8 cellular contexts compared by ENCODE assay signal in the genomic region with DNA sequence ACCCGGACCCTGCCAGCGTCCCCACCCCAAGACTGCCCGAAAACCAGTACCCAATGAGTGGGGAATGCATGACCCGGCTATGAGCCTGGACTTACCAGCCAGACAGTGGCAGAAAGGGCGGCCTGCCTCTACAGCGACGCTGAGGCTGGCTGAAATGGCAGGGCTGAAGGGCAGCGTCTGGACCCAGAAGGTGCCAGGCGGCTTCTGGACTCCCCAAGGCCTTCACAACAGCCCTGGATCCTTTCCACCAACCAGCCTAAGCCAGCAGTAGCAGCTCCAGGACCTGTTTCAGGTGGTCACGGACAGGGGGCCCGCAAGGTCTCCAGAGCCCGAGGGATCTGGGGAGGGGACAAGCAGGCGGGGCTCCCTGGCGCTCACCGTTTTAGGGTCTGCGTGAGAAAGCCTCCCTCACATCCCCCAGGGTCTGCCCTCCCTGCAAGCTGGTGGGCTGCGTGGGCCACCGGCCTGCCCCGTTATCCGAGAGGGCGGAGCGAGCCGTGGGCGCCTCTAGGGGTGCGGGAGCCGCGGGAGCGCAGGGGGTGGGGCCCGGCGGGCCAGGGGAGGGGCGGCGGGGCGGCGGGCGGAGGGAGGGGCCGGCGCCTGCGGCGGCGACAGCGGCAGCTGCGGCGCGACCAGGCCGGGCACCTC. TPM values are rescaled to one million over a fixed set of nuclear protein-coding genes. Genes with fewer than 3 reads are reported as not detected.
DNase-seq lines count a peak whose midpoint lies in the region; ATAC-seq and TF ChIP-seq lines count a peak whose summit lies in the region.

A gene with protein sequence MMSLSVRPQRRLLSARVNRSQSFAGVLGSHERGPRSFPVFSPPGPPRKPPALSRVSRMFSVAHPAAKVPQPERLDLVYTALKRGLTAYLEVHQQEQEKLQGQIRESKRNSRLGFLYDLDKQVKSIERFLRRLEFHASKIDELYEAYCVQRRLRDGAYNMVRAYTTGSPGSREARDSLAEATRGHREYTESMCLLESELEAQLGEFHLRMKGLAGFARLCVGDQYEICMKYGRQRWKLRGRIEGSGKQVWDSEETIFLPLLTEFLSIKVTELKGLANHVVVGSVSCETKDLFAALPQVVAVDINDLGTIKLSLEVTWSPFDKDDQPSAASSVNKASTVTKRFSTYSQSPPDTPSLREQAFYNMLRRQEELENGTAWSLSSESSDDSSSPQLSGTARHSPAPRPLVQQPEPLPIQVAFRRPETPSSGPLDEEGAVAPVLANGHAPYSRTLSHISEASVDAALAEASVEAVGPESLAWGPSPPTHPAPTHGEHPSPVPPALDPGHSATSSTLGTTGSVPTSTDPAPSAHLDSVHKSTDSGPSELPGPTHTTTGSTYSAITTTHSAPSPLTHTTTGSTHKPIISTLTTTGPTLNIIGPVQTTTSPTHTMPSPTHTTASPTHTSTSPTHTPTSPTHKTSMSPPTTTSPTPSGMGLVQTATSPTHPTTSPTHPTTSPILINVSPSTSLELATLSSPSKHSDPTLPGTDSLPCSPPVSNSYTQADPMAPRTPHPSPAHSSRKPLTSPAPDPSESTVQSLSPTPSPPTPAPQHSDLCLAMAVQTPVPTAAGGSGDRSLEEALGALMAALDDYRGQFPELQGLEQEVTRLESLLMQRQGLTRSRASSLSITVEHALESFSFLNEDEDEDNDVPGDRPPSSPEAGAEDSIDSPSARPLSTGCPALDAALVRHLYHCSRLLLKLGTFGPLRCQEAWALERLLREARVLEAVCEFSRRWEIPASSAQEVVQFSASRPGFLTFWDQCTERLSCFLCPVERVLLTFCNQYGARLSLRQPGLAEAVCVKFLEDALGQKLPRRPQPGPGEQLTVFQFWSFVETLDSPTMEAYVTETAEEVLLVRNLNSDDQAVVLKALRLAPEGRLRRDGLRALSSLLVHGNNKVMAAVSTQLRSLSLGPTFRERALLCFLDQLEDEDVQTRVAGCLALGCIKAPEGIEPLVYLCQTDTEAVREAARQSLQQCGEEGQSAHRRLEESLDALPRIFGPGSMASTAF (plus strand): TSS at position 608 of the 648 bp plus-strand sequence. CDS start 9,618 bp downstream, outside the sequence.

- peak within 1 kb of the TSS; percentile 92 for H2AFZ ChIP-seq in mesenchymal stem cell (ENCODE audit: low read depth, low read length)

- whole genome bisulfite sequencing in HUES64: 14% methylated on average over 45 of the region's 45 CpGs
- 21 to 90% methylated on average over 7 to 45 of the region's 45 CpGs for WGBS in endodermal cell (ENCODE audit: insufficient coverage in 1 of 2, insufficient read length in 1 of 2), 2 experiments
- 48% methylated on average over 15 of the region's 45 CpGs for WGBS in mesenchymal stem cell

- H3K36me3 ChIP-seq in HUES64 (ENCODE audit: insufficient read depth, low read length) (no peaks in the 10 kb centered on the region), endodermal cell (ENCODE audit: control insufficient read depth, insufficient read depth, low read length) (no peaks in the 10 kb centered on the region), mesenchymal stem cell (ENCODE audit: control insufficient read depth in 1 of 2, insufficient read depth in 2 of 2, low read depth in 1 of 2, low read length in 2 of 2) (peaks cover 0 to 9% of the 10 kb centered on the region in 2 experiments)

- H3K4ac ChIP-seq in mesenchymal stem cell (ENCODE audit: low read depth in 1 of 2, low read length in 2 of 2): peak within 1 kb of the TSS; percentile 94 to 99

- peaks cover 5% of the 10 kb centered on the region; the same call in 1 of the 2 replicates for H3K4me1 ChIP-seq in HUES64 (ENCODE audit: insufficient read depth, low read length)
- H3K4me1 ChIP-seq in endodermal cell (ENCODE audit: control insufficient read depth, insufficient read depth, low read length): peaks cover 7% of the 10 kb centered on the region
- H3K4me1 ChIP-seq in mesenchymal stem cell (ENCODE audit: control insufficient read depth, insufficient read depth, low read depth, low read length): peaks cover 36% of the 10 kb centered on the region

- peak within 1 kb of the TSS; percentile 56 for H3K4me3 ChIP-seq in HUES64 (ENCODE audit: low read length)
- peak within 1 kb of the TSS; percentile 83 for H3K4me3 ChIP-seq in endodermal cell (ENCODE audit: low read length)
- H3K4me3 ChIP-seq in mesenchymal stem cell (ENCODE audit: insufficient read depth in 1 of 2, low read depth in 1 of 2, low read length in 2 of 2): peak within 1 kb of the TSS; percentile 87 to 96

- peak within 1 kb of the TSS; percentile 61 for H2BK5ac ChIP-seq in mesenchymal stem cell (ENCODE audit: low read depth, low read length, poor library complexity, severe bottlenecking)

- H3K23ac ChIP-seq in mesenchymal stem cell (ENCODE audit: low read length in 2 of 2): peak within 1 kb of the TSS in 1 of 2 experiments; percentile 96

- peak within 1 kb of the TSS; percentile 83 for H4K91ac ChIP-seq in mesenchymal stem cell (ENCODE audit: low read length)

- no peak within 1 kb of the TSS for H3K27ac ChIP-seq in HUES64 (ENCODE audit: low read depth, low read length)
- peak within 1 kb of the TSS; percentile 21 for H3K27ac ChIP-seq in endodermal cell (ENCODE audit: low read depth, low read length)
- peak within 1 kb of the TSS; percentile 43 for H3K27ac ChIP-seq in mesenchymal stem cell (ENCODE audit: low read length, poor library complexity, severe bottlenecking)

- peak within 1 kb of the TSS; percentile 14 for H3K9ac ChIP-seq in HUES64 (ENCODE audit: low read depth, low read length)
- H3K9ac ChIP-seq in endodermal cell (ENCODE audit: extremely low read depth, low read length, poor library complexity, severe bottlenecking): peak within 1 kb of the TSS; percentile 63
- peak within 1 kb of the TSS; percentile 96 for H3K9ac ChIP-seq in mesenchymal stem cell (ENCODE audit: low read length)

- H3K9me3 Mint-ChIP-seq in endodermal cell: no peaks in the 10 kb centered on the region
- no peaks in the 10 kb centered on the region for H3K9me3 Mint-ChIP-seq in stimulated activated naive CD8-positive, alpha-beta T cell treated with anti-CD3 and anti-CD28 coated beads, Interleukin-15, amount 100 ng/mL, for 72 hours

- peak within 1 kb of the TSS; percentile 80 for H3K4me3 Mint-ChIP-seq in endodermal cell
- H3K4me3 Mint-ChIP-seq in stimulated activated naive CD8-positive, alpha-beta T cell treated with anti-CD3 and anti-CD28 coated beads, Interleukin-15, amount 100 ng/mL, for 72 hours: peak within 1 kb of the TSS; percentile 89 to 93

- H3K27me3 ChIP-seq in HUES64 (ENCODE audit: insufficient read depth, low read length) (peaks cover 99% of the 10 kb centered on the region), endodermal cell (ENCODE audit: control insufficient read depth, insufficient read depth, low read length, poor library complexity, severe bottlenecking) (peaks cover 36% of the 10 kb centered on the region), mesenchymal stem cell (ENCODE audit: control insufficient read depth in 1 of 2, insufficient read depth in 1 of 2, low read length in 2 of 2) (no peaks in the 10 kb centered on the region)

- peak within 1 kb of the TSS; percentile 86 for H4K8ac ChIP-seq in mesenchymal stem cell (ENCODE audit: low read length)

- peak within 1 kb of the TSS; percentile 76 for H3K27ac Mint-ChIP-seq in endodermal cell
- H3K27ac Mint-ChIP-seq in stimulated activated naive CD8-positive, alpha-beta T cell treated with anti-CD3 and anti-CD28 coated beads, Interleukin-15, amount 100 ng/mL, for 72 hours: no peak within 1 kb of the TSS

- H3K9me3 ChIP-seq in HUES64 (ENCODE audit: insufficient read depth, low read depth, low read length) (no peaks in the 10 kb centered on the region), endodermal cell (ENCODE audit: control insufficient read depth, low read length) (no peaks in the 10 kb centered on the region), mesenchymal stem cell (ENCODE audit: control insufficient read depth, low read length) (no peaks in the 10 kb centered on the region)

- H3K4me2 ChIP-seq in mesenchymal stem cell (ENCODE audit: low read length, poor library complexity, severe bottlenecking): peak within 1 kb of the TSS; percentile 97

- H2BK12ac ChIP-seq in mesenchymal stem cell (ENCODE audit: low read length in 2 of 2): peak within 1 kb of the TSS; percentile 6 to 93

- H2AK5ac ChIP-seq in mesenchymal stem cell (ENCODE audit: low read length, severe bottlenecking): peak within 1 kb of the TSS; percentile 83

- peaks cover 23% of the 10 kb centered on the region for H3K4me1 Mint-ChIP-seq in endodermal cell
- peaks cover 22% of the 10 kb centered on the region for H3K4me1 Mint-ChIP-seq in stimulated activated naive CD8-positive, alpha-beta T cell treated with anti-CD3 and anti-CD28 coated beads, Interleukin-15, amount 100 ng/mL, for 72 hours

- peaks cover 12% of the 10 kb centered on the region for H3K79me1 ChIP-seq in mesenchymal stem cell (replicated peaks; ENCODE audit: low read length, poor library complexity, severe bottlenecking)

- H2BK120ac ChIP-seq in mesenchymal stem cell (ENCODE audit: low read depth, low read length): peak within 1 kb of the TSS; percentile 89

- H3K18ac ChIP-seq in mesenchymal stem cell (ENCODE audit: low read depth in 1 of 2, low read length in 2 of 2): peak within 1 kb of the TSS; percentile 78 to 98

- TF ChIP-seq CTCF in endodermal cell (conservative IDR thresholded peaks at IDR 0.05): no peak

- peaks cover 85% of the 10 kb centered on the region for H3K27me3 Mint-ChIP-seq in endodermal cell (ENCODE audit: insufficient read depth)
- H3K27me3 Mint-ChIP-seq in stimulated activated naive CD8-positive, alpha-beta T cell treated with anti-CD3 and anti-CD28 coated beads, Interleukin-15, amount 100 ng/mL, for 72 hours: peaks cover 58% of the 10 kb centered on the region

- H3K14ac ChIP-seq in mesenchymal stem cell (ENCODE audit: low read length in 2 of 2): peak within 1 kb of the TSS in 1 of 2 experiments; percentile 99

- DNase-seq in ELR (ENCODE audit: low read depth) (peak; percentile 59), endodermal cell (peak; percentile 79), mesenchymal stem cell (peak; percentile 53), GM19238 (ENCODE audit: insufficient read length, low spot score) (no peak), GM19240 (ENCODE audit: insufficient read length, low spot score) (no peak)
- DNase-seq in activated CD4-positive, alpha-beta T cell treated with anti-CD3 and anti-CD28 coated beads, Interleukin-2, amount 50 U/mL, for 48 hours: peak; percentile 51 to 60
- peak in 1 of 2 donors; percentile 34 for DNase-seq in stimulated activated naive CD8-positive, alpha-beta T cell treated with anti-CD3 and anti-CD28 coated beads, Interleukin-15, amount 100 ng/mL, for 72 hours

- H3K36me3 Mint-ChIP-seq in endodermal cell (ENCODE audit: low read depth): no peaks in the 10 kb centered on the region

- peak; percentile 69 for ATAC-seq in stimulated activated naive CD8-positive, alpha-beta T cell treated with anti-CD3 and anti-CD28 coated beads, Interleukin-15, amount 100 ng/mL, for 72 hours

- H2BK15ac ChIP-seq in mesenchymal stem cell (ENCODE audit: low read depth, poor library complexity, severe bottlenecking): peak within 1 kb of the TSS; percentile 65

RNA-seq across cellular contexts. Expression of the gene that starts here (rescaled TPM):
- polyA plus RNA-seq in HUES64 (2013, experiment 1 of 2): 6.0 TPM
- 8.7 TPM for polyA plus RNA-seq in HUES64 (2013, experiment 2 of 2)
- 10 to 100 TPM; 39.9 to 54.1 TPM for total RNA-seq in endodermal cell
- 29.8 TPM for polyA plus RNA-seq in endodermal cell (2013, experiment 1 of 2)
- polyA plus RNA-seq in endodermal cell (2013, experiment 2 of 2): 29.6 TPM
- polyA plus RNA-seq in mesenchymal stem cell (2013, experiment 1 of 2): 59.7 TPM
- polyA plus RNA-seq in mesenchymal stem cell (2013, experiment 2 of 2): 58.4 TPM

Comparison
In these comparisons a context has a peak if more than half of its experiments do, and no peak if none do; other contexts are left out.
1. DNase-seq: peak in ELR (single experiment), activated CD4-positive, alpha-beta T cell treated with anti-CD3 and anti-CD28 coated beads, Interleukin-2, amount 50 U/mL, for 48 hours (2 of 2), endodermal cell (single experiment) and mesenchymal stem cell (single experiment); none in GM19238 (single experiment) and GM19240 (single experiment).
2. H3K9ac ChIP-seq: peak in every context shown above with its lines; median percentile 96 in mesenchymal stem cell; 63 in endodermal cell; 14 in HUES64.
3. Peak in every context shown above with its lines, with median percentiles within 50 percentile points of each other: H3K4me3 ChIP-seq.